Comparison of ENCODE assay signal across 1 cellular context in the genomic region with DNA sequence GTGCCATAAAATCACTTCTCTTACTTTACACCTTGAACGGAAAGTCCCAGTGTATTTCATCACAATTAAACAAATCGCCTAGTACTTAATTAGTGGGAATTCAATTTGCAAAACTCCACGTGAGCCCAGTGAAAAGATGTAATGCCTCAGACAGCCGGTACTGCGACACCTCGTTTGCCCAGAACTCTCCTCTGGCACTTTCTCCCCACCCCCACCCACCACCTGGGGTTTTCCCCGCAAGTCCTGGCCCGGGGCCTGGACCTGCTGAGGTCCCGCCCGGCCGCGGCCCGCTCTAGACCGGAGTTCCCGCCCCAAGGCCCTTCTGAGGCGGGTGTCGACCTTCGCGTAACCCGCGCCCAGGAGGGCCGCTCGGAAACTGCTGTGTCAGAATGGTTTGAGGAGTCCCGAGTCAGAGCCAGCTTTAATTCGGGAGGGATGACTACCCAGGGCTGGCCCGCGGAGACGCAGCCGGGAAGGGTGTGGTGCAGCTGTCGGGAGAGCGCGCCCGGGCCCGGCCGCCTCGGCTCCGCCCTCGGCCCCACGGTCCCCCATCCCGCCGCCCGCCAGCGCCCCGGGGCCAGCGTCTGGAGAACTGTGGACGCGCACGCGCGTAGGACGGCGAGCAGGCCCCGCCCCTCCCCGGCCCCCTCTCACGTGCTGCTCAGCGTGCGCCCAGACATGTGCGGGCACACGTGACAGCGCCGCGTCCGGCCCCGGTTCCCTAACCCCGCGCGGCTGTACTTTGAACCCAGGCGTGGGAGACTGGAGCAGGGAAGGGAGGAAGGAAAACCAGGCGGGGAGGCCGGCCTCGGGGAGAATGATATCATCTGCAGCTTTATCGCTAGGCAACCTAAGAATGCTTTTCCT.
TF ChIP-seq lines count a peak whose summit lies in the region.

No MANE protein-coding gene starts in this region.

TF ChIP-seq in K562, 482 proteins besides CTCF, POLR2A, EP300 and RAD21 (continued from another document and continues in another):
- TF ChIP-seq ZBTB17 (CRISPR knock-in tag; IDR thresholded peaks at IDR 0.05) (0 out of 2 replicates have a peak, but pooled peaks have one; percentile 18), ZNF785 (CRISPR knock-in tag; IDR thresholded peaks at IDR 0.05) (no peak), RCOR1 (IDR thresholded peaks at IDR 0.05; ENCODE audit: borderline replicate concordance in 1 of 2, low read depth in 2 of 2, low read length in 2 of 2) (peak; percentile 7 to 43; a peak in 2 of 4 replicates), POLR2G (IDR thresholded peaks at IDR 0.05; ENCODE audit: low read depth, low read length) (peak; percentile 76), ZNF778 (CRISPR knock-in tag; IDR thresholded peaks at IDR 0.05) (no peak), PYGO2 (tag; IDR thresholded peaks at IDR 0.05) (no peak), PHF8 (IDR thresholded peaks at IDR 0.05; ENCODE audit: borderline replicate concordance, low read length) (peak; percentile 33; the same call in 1 of the 2 replicates), SLC30A9 (CRISPR knock-in tag; IDR thresholded peaks at IDR 0.05) (no peak), SREBF1 (IDR thresholded peaks at IDR 0.05; ENCODE audit: borderline replicate concordance, low read depth, low read length) (no peak), PHTF2 (CRISPR knock-in tag; IDR thresholded peaks at IDR 0.05) (no peak), KLF13 (tag; IDR thresholded peaks at IDR 0.05; ENCODE audit: borderline replicate concordance, low read depth) (0 out of 2 replicates have a peak, but pooled peaks have one; percentile 10), TEAD2 (tag; IDR thresholded peaks at IDR 0.05) (no peak), MXI1 (IDR thresholded peaks at IDR 0.05; ENCODE audit: low read depth, low read length) (peak; percentile 26; the same call in 1 of the 2 replicates), SIN3A (IDR thresholded peaks at IDR 0.05; ENCODE audit: borderline replicate concordance in 2 of 2, control insufficient read depth in 1 of 2, low read depth in 2 of 2, low read length in 2 of 2) (no peak; a peak in 1 of 4 replicates), ZNF79 (CRISPR knock-in tag; IDR thresholded peaks at IDR 0.05; ENCODE audit: low read depth) (no peak), JUND (IDR thresholded peaks at IDR 0.05; ENCODE audit: borderline replicate concordance, low read depth, low read length) (0 out of 2 replicates have a peak, but pooled peaks have one; percentile 46), JUND (tag; IDR thresholded peaks at IDR 0.05; ENCODE audit: borderline replicate concordance, low read depth, low read length) (no peak; the same call in 2 of the 3 replicates), U2AF2 (optimal IDR thresholded peaks at IDR 0.05; ENCODE audit: low read depth, low read length) (no peak), ARID1B (IDR thresholded peaks at IDR 0.05) (peak; percentile 22; the same call in 1 of the 2 replicates), YY1 (IDR thresholded peaks at IDR 0.05; ENCODE audit: borderline replicate concordance in 1 of 3, control insufficient read depth in 1 of 3, extremely low read depth in 1 of 3, insufficient read depth in 3 of 3, insufficient read length in 1 of 3, insufficient replicate concordance in 2 of 3, low read depth in 1 of 3, low read length in 2 of 3) (peak in 1 of 3 experiments; percentile 23), ZNF717 (CRISPR knock-in tag; IDR thresholded peaks at IDR 0.05) (no peak), FOXK2 (conservative IDR thresholded peaks at IDR 0.05 in 1 of 2, IDR thresholded peaks at IDR 0.05 in 1 of 2; ENCODE audit: low read depth in 2 of 2) (no peak), MYC (IDR thresholded peaks at IDR 0.05; ENCODE audit: low read depth, low read length) (peak; percentile 90), MYC (CRISPR knock-in tag; IDR thresholded peaks at IDR 0.05; ENCODE audit: borderline replicate concordance, low read depth) (no peak), ZC3H11A (IDR thresholded peaks at IDR 0.05; ENCODE audit: low read depth, low read length) (no peak), PTBP1 (IDR thresholded peaks at IDR 0.05; ENCODE audit: low read depth, low read length) (no peak), ATF7 (IDR thresholded peaks at IDR 0.05) (peak; percentile 84), FOSL1 (tag; conservative IDR thresholded peaks at IDR 0.05) (no peak; the same call in 1 of the 2 replicates), CTBP1 (IDR thresholded peaks at IDR 0.05; ENCODE audit: borderline replicate concordance) (peak; percentile 77; the same call in 1 of the 2 replicates), RBFOX2 (IDR thresholded peaks at IDR 0.05; ENCODE audit: low read depth, low read length) (peak; percentile 68)
- TF ChIP-seq, protein P1, sequence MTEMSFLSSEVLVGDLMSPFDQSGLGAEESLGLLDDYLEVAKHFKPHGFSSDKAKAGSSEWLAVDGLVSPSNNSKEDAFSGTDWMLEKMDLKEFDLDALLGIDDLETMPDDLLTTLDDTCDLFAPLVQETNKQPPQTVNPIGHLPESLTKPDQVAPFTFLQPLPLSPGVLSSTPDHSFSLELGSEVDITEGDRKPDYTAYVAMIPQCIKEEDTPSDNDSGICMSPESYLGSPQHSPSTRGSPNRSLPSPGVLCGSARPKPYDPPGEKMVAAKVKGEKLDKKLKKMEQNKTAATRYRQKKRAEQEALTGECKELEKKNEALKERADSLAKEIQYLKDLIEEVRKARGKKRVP (CRISPR knock-in tag; IDR thresholded peaks at IDR 0.05), result no peak
- TF ChIP-seq, protein P2, sequence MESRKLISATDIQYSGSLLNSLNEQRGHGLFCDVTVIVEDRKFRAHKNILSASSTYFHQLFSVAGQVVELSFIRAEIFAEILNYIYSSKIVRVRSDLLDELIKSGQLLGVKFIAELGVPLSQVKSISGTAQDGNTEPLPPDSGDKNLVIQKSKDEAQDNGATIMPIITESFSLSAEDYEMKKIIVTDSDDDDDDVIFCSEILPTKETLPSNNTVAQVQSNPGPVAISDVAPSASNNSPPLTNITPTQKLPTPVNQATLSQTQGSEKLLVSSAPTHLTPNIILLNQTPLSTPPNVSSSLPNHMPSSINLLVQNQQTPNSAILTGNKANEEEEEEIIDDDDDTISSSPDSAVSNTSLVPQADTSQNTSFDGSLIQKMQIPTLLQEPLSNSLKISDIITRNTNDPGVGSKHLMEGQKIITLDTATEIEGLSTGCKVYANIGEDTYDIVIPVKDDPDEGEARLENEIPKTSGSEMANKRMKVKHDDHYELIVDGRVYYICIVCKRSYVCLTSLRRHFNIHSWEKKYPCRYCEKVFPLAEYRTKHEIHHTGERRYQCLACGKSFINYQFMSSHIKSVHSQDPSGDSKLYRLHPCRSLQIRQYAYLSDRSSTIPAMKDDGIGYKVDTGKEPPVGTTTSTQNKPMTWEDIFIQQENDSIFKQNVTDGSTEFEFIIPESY (CRISPR knock-in tag; IDR thresholded peaks at IDR 0.05), result peak; percentile 88
- TF ChIP-seq, protein P3, sequence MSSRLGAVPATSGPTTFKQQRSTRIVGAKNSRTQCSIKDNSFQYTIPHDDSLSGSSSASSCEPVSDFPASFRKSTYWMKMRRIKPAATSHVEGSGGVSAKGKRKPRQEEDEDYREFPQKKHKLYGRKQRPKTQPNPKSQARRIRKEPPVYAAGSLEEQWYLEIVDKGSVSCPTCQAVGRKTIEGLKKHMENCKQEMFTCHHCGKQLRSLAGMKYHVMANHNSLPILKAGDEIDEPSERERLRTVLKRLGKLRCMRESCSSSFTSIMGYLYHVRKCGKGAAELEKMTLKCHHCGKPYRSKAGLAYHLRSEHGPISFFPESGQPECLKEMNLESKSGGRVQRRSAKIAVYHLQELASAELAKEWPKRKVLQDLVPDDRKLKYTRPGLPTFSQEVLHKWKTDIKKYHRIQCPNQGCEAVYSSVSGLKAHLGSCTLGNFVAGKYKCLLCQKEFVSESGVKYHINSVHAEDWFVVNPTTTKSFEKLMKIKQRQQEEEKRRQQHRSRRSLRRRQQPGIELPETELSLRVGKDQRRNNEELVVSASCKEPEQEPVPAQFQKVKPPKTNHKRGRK (tag; IDR thresholded peaks at IDR 0.05), result 0 out of 2 replicates have a peak, but pooled peaks have one; percentile 6
- TF ChIP-seq, protein P4, sequence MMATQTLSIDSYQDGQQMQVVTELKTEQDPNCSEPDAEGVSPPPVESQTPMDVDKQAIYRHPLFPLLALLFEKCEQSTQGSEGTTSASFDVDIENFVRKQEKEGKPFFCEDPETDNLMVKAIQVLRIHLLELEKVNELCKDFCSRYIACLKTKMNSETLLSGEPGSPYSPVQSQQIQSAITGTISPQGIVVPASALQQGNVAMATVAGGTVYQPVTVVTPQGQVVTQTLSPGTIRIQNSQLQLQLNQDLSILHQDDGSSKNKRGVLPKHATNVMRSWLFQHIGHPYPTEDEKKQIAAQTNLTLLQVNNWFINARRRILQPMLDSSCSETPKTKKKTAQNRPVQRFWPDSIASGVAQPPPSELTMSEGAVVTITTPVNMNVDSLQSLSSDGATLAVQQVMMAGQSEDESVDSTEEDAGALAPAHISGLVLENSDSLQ (IDR thresholded peaks at IDR 0.05), result no peak
- TF ChIP-seq, protein P5, sequence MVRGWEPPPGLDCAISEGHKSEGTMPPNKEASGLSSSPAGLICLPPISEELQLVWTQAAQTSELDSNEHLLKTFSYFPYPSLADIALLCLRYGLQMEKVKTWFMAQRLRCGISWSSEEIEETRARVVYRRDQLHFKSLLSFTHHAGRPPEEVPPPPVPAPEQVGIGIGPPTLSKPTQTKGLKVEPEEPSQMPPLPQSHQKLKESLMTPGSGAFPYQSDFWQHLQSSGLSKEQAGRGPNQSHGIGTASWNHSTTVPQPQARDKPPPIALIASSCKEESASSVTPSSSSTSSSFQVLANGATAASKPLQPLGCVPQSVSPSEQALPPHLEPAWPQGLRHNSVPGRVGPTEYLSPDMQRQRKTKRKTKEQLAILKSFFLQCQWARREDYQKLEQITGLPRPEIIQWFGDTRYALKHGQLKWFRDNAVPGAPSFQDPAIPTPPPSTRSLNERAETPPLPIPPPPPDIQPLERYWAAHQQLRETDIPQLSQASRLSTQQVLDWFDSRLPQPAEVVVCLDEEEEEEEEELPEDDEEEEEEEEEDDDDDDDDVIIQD (CRISPR knock-in tag; IDR thresholded peaks at IDR 0.05), result no peak
- TF ChIP-seq, protein P6, sequence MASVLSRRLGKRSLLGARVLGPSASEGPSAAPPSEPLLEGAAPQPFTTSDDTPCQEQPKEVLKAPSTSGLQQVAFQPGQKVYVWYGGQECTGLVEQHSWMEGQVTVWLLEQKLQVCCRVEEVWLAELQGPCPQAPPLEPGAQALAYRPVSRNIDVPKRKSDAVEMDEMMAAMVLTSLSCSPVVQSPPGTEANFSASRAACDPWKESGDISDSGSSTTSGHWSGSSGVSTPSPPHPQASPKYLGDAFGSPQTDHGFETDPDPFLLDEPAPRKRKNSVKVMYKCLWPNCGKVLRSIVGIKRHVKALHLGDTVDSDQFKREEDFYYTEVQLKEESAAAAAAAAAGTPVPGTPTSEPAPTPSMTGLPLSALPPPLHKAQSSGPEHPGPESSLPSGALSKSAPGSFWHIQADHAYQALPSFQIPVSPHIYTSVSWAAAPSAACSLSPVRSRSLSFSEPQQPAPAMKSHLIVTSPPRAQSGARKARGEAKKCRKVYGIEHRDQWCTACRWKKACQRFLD (CRISPR knock-in tag; IDR thresholded peaks at IDR 0.05), result no peak; the same call in 1 of the 2 replicates
- TF ChIP-seq, protein P7, sequence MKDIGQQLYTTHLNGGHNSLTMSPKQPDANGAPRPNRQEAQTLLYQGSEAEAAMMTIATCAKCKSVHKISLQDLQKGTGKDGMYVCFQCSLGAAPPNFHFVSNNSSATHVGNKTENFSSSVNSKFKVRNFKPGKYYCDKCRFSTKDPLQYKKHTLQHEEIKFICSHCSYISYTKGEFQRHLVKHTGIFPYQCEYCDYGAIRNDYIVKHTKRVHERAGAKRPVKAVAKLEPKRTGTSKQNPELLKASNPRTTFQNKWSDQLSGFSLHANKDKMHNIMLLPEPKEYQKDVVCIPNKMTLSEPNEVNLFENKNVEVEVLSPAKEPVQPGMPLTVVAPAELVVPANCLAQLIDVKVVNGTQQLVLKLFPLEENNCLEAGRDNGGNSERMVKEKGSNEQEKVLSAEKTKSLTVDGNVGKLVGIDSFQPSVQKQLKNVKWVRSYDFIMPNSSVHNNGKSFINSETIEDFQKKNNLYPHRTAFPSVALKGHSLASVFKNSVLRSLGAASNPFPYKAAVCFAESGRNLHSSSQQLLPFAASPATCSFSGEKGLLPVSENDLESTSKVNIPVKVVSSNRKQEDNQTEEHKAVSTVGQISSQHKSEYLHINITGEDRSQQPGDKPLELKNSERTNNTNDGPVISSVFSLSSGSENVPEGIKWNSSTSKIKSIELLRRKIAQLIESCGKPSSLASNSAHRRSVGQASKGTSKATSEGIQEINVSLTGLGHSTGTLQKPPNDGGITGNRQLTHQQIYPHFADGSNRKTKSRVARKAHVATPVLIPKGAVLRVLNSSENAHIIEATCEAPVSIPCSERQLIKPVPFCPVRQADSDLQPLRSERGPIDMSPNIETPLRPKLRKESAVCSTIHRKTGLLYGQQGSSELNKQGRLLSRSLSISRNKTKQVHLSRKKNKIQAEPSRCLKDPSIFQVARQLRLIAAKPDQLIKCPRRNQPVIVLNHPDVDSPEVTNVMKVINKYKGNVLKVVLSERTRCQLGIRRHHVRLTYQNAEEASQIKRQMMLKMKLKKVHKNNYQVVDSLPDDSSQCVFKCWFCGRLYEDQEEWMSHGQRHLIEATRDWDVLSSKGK (CRISPR knock-in tag; IDR thresholded peaks at IDR 0.05), result no peak
- TF ChIP-seq, protein P8, sequence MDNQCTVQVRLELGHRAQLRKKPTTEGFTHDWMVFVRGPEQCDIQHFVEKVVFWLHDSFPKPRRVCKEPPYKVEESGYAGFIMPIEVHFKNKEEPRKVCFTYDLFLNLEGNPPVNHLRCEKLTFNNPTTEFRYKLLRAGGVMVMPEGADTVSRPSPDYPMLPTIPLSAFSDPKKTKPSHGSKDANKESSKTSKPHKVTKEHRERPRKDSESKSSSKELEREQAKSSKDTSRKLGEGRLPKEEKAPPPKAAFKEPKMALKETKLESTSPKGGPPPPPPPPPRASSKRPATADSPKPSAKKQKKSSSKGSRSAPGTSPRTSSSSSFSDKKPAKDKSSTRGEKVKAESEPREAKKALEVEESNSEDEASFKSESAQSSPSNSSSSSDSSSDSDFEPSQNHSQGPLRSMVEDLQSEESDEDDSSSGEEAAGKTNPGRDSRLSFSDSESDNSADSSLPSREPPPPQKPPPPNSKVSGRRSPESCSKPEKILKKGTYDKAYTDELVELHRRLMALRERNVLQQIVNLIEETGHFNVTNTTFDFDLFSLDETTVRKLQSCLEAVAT (IDR thresholded peaks at IDR 0.05), result no peak
- TF ChIP-seq, protein P9, sequence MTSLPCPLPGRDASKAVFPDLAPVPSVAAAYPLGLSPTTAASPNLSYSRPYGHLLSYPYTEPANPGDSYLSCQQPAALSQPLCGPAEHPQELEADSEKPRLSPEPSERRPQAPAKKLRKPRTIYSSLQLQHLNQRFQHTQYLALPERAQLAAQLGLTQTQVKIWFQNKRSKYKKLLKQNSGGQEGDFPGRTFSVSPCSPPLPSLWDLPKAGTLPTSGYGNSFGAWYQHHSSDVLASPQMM (CRISPR knock-in tag; IDR thresholded peaks at IDR 0.05), result no peak
- TF ChIP-seq, protein P10, sequence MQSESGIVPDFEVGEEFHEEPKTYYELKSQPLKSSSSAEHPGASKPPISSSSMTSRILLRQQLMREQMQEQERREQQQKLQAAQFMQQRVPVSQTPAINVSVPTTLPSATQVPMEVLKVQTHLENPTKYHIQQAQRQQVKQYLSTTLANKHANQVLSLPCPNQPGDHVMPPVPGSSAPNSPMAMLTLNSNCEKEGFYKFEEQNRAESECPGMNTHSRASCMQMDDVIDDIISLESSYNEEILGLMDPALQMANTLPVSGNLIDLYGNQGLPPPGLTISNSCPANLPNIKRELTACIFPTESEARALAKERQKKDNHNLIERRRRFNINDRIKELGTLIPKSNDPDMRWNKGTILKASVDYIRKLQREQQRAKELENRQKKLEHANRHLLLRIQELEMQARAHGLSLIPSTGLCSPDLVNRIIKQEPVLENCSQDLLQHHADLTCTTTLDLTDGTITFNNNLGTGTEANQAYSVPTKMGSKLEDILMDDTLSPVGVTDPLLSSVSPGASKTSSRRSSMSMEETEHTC (IDR thresholded peaks at IDR 0.05), result peak; percentile 84; the same call in 1 of the 2 replicates
